In genomic region chr7:134364619-134365037, GRCh38 we compare ENCODE assay signal across 17 cellular contexts. TPM values are rescaled to one million over a fixed set of nuclear protein-coding genes. Genes with fewer than 3 reads are reported as not detected.
DNase-seq lines count a peak whose midpoint lies in the region.
"Had no signal": no experiment of that assay in that cellular context is flagged by ENCODE, and none has a peak within 500 bp of the region (broad histone marks: within the 10 kb centered on the region; RNA-seq: fewer than 3 reads in every experiment).

No MANE protein-coding gene starts in this region.

- no peak overlapping the region for H2BK120ac ChIP-seq in mesendoderm (ENCODE audit: low read depth, low read length)

- no peak overlapping the region for H3K27ac ChIP-seq in mesendoderm (ENCODE audit: low read depth, low read length)
- H3K27ac ChIP-seq: cardiac muscle cell, gastroesophageal sphincter had no signal

- no peak overlapping the region for H3K4me3 ChIP-seq in mesendoderm (ENCODE audit: low read length)
- H3K4me3 ChIP-seq: cardiac muscle cell, gastroesophageal sphincter, lung had no signal

- no peak overlapping the region for H2AK5ac ChIP-seq in mesendoderm (ENCODE audit: low read length)

- no peak overlapping the region for H3K4me2 ChIP-seq in mesendoderm (ENCODE audit: low read length)

- no peak overlapping the region for H3K18ac ChIP-seq in mesendoderm (ENCODE audit: low read length)

- H4K8ac ChIP-seq in mesendoderm (ENCODE audit: low read depth, low read length): no peak overlapping the region

- H3K27me3 ChIP-seq in mesendoderm (ENCODE audit: insufficient read depth, low read length, poor library complexity): no peaks in the 10 kb centered on the region
- H3K27me3 ChIP-seq: cardiac muscle cell had no signal

- no peak overlapping the region for H2BK15ac ChIP-seq in mesendoderm (replicated peaks; ENCODE audit: low read depth)

- no peak overlapping the region for H4K5ac ChIP-seq in mesendoderm (ENCODE audit: low read length)

- H3K79me2 ChIP-seq in mesendoderm (ENCODE audit: control insufficient read depth, insufficient read depth, low read length): no peaks in the 10 kb centered on the region

- no peaks in the 10 kb centered on the region for H3K36me3 ChIP-seq in mesendoderm (ENCODE audit: control insufficient read depth, insufficient read depth, low read length)
- H3K36me3 ChIP-seq: cardiac muscle cell, gastroesophageal sphincter had no signal

- DNase-seq in SIG-M5 treated with dmso at 0.1 percent for 504 hours (lab: John Stamatoyannopoulos, UW; ENCODE audit: unreplicated experiment) (peak; percentile 52), SIG-M5 (lab: John Stamatoyannopoulos, UW) (no peak), amniotic epithelial cell (ENCODE audit: low read depth) (peak; percentile 70), glomerular visceral epithelial cell (ENCODE audit: extremely low spot score) (peak; percentile 56), mesendoderm (no peak), UCSD-AML1 (lab: John Stamatoyannopoulos, UW; ENCODE audit: unreplicated experiment) (no peak), globus pallidus (ENCODE audit: low spot score) (no peak), NOMO-1 (lab: John Stamatoyannopoulos, UW; ENCODE audit: unreplicated experiment in 2 of 2) (no peak)
- DNase-seq: activated B cell treated with CpG ODN at 0.5 μM for 24 hours; activated T-cell treated with anti-CD3 and anti-CD28 coated beads, Interleukin-2, amount 50 U/mL, for 4 hours; DND-41; NCI-H345; SHP77; stimulated activated CD4-positive, alpha-beta T cell treated with anti-CD3 and anti-CD28 coated beads, Interleukin-4, amount 100 ng/mL, for 4 hours had no signal

- no peak overlapping the region for H3K56ac ChIP-seq in mesendoderm (ENCODE audit: low read length)

- H3K9ac ChIP-seq in mesendoderm (ENCODE audit: low read length): no peak overlapping the region

- H3K79me1 ChIP-seq in mesendoderm (ENCODE audit: low read length): no peaks in the 10 kb centered on the region

- H3K23ac ChIP-seq in mesendoderm (ENCODE audit: low read length): no peak overlapping the region

- H3K4ac ChIP-seq in mesendoderm (ENCODE audit: low read depth, low read length): no peak overlapping the region

- H2BK5ac ChIP-seq in mesendoderm (ENCODE audit: low read length): no peak overlapping the region

- no peaks in the 10 kb centered on the region for H3K4me1 ChIP-seq in mesendoderm (ENCODE audit: control insufficient read depth, low read depth, low read length)

RNA-seq across cellular contexts. Expression of gene SLC35B4, which starts 47.9 kb away (rescaled TPM):
- 26.1 TPM for polyA plus RNA-seq in mesendoderm (2013, experiment 1 of 2)
- polyA plus RNA-seq in mesendoderm (2013, experiment 2 of 2): 29.0 TPM

Comparison
In these comparisons a context has a peak if more than half of its experiments do, and no peak if none do; other contexts are left out.
1. DNase-seq: peak in SIG-M5 treated with dmso at 0.1 percent for 504 hours (single experiment), amniotic epithelial cell (single experiment) and glomerular visceral epithelial cell (single experiment); none in SIG-M5 (single experiment), mesendoderm (single experiment), UCSD-AML1 (single experiment), globus pallidus (single experiment) and NOMO-1 (0 of 2).